Comparison of ENCODE assay signal across 9 cellular contexts in genomic region chr2:176999331-176999730, GRCh38.
DNase-seq lines count a peak whose midpoint lies in the region; ATAC-seq and FAIRE-seq lines count a peak whose summit lies in the region.
"Had no signal": no experiment of that assay in that cellular context is flagged by ENCODE, and none has a peak within 500 bp of the region (broad histone marks: within the 10 kb centered on the region; RNA-seq: fewer than 3 reads in every experiment).

No MANE protein-coding gene starts in this region.

- no peak overlapping the region for H2BK12ac ChIP-seq in mesenchymal stem cell (ENCODE audit: low read length in 2 of 2)

- no peak overlapping the region for H3K18ac ChIP-seq in mesenchymal stem cell (ENCODE audit: low read depth in 1 of 2, low read length in 2 of 2)

- H3K27me3 ChIP-seq in mesenchymal stem cell (ENCODE audit: control insufficient read depth in 1 of 2, insufficient read depth in 1 of 2, low read length in 2 of 2) (no peaks in the 10 kb centered on the region), right cardiac atrium (ENCODE audit: control insufficient read depth, insufficient read depth) (no peaks in the 10 kb centered on the region)

- no peak overlapping the region for H2AK5ac ChIP-seq in mesenchymal stem cell (ENCODE audit: low read length, severe bottlenecking)

- H3K27ac ChIP-seq in mesenchymal stem cell (ENCODE audit: low read length, poor library complexity, severe bottlenecking) (no peak overlapping the region), right cardiac atrium (ENCODE audit: low read length) (no peak overlapping the region)

- no peak overlapping the region for H3K14ac ChIP-seq in mesenchymal stem cell (ENCODE audit: low read length in 2 of 2)

- H3K4me1 ChIP-seq in mesenchymal stem cell (ENCODE audit: control insufficient read depth, insufficient read depth, low read depth, low read length) (no peaks in the 10 kb centered on the region), right cardiac atrium (ENCODE audit: control insufficient read depth, insufficient read depth, low read length) (no peaks in the 10 kb centered on the region)

- no peaks in the 10 kb centered on the region for H3K36me3 ChIP-seq in mesenchymal stem cell (ENCODE audit: control insufficient read depth in 1 of 2, insufficient read depth in 2 of 2, low read depth in 1 of 2, low read length in 2 of 2)

- no peak for FAIRE-seq in RCC 7860 (lab: Jason Lieb, UNC)

- H2BK15ac ChIP-seq in mesenchymal stem cell (ENCODE audit: low read depth, poor library complexity, severe bottlenecking): no peak overlapping the region

- H2BK5ac ChIP-seq in mesenchymal stem cell (ENCODE audit: low read depth, low read length, poor library complexity, severe bottlenecking): no peak overlapping the region

- H3K4me3 ChIP-seq in mesenchymal stem cell (ENCODE audit: insufficient read depth in 1 of 2, low read depth in 1 of 2, low read length in 2 of 2) (peak overlapping the region in 1 of 2 experiments; percentile 30), right cardiac atrium (ENCODE audit: low read length) (no peak overlapping the region)

- no peak overlapping the region for H2AFZ ChIP-seq in mesenchymal stem cell (ENCODE audit: low read depth, low read length)

- no peak overlapping the region for H3K4me2 ChIP-seq in mesenchymal stem cell (ENCODE audit: low read length, poor library complexity, severe bottlenecking)

- no peak overlapping the region for H2BK120ac ChIP-seq in mesenchymal stem cell (ENCODE audit: low read depth, low read length)

- intact Hi-C loops in right cardiac atrium (cut with DNase I): no loop called here

- H4K91ac ChIP-seq in mesenchymal stem cell (ENCODE audit: low read length): no peak overlapping the region

- 56% methylated on average over 1 of the region's 2 CpGs for WGBS in mesenchymal stem cell
- WGBS in right cardiac atrium: 64% methylated on average over 2 of the region's 2 CpGs

- H4K8ac ChIP-seq in mesenchymal stem cell (ENCODE audit: low read length): no peak overlapping the region

- H3K23ac ChIP-seq in mesenchymal stem cell (ENCODE audit: low read length in 2 of 2): no peak overlapping the region

- H3K9me3 ChIP-seq in mesenchymal stem cell (ENCODE audit: control insufficient read depth, low read length) (no peaks in the 10 kb centered on the region), right cardiac atrium (ENCODE audit: control insufficient read depth, low read length) (no peaks in the 10 kb centered on the region)

- no peak overlapping the region for H3K4ac ChIP-seq in mesenchymal stem cell (ENCODE audit: low read depth in 1 of 2, low read length in 2 of 2)

- ATAC-seq in GM18511 (IDR thresholded peaks at IDR 0.05; ENCODE audit: unreplicated experiment) (peak; percentile 65), right cardiac atrium (no peak)

- H3K79me1 ChIP-seq in mesenchymal stem cell (replicated peaks; ENCODE audit: low read length, poor library complexity, severe bottlenecking): no peaks in the 10 kb centered on the region

- H3K9ac ChIP-seq in mesenchymal stem cell (ENCODE audit: low read length): peak overlapping the region; percentile 65

- DNase-seq in H4 (ENCODE audit: low spot score): peak; percentile 63
- DNase-seq in KG1 (lab: John Stamatoyannopoulos, UW): peak; percentile 18
- DNase-seq in mesenchymal stem cell: peak; percentile 12
- DNase-seq in right cardiac atrium: no peak
- DNase-seq in dermis blood vessel endothelial cell: no peak
- DNase-seq in stimulated activated CD8-positive, alpha-beta memory T cell treated with anti-CD3 and anti-CD28 coated beads, Interleukin-4, amount 100 ng/mL, for 48 hours: no peak
- no peak for DNase-seq in RCC 7860 (ENCODE audit: low spot score)
- DNase-seq: activated CD4-positive, alpha-beta T cell treated with anti-CD3 and anti-CD28 coated beads, Interleukin-2, amount 50 U/mL, for 1 hour had no signal

Comparison
In these comparisons a context has a peak if more than half of its experiments do, and no peak if none do; other contexts are left out.
1. DNase-seq: peak in H4 (single experiment), KG1 (single experiment) and mesenchymal stem cell (single experiment); none in right cardiac atrium (0 of 3), dermis blood vessel endothelial cell (single experiment), stimulated activated CD8-positive, alpha-beta memory T cell treated with anti-CD3 and anti-CD28 coated beads, Interleukin-4, amount 100 ng/mL, for 48 hours (single experiment) and RCC 7860 (single experiment).